ENCODE assay signal across 1 cellular context in genomic region chr13:113539176-113539575, GRCh38.
TF ChIP-seq lines count a peak whose summit lies in the region.

No MANE protein-coding gene starts in this region.

TF ChIP-seq in SK-N-SH, 30 proteins besides CTCF, POLR2A, EP300 and RAD21 (continued from another document):
- TF ChIP-seq TEAD4 (IDR thresholded peaks at IDR 0.05; ENCODE audit: borderline replicate concordance, insufficient read depth) (no peak), YY1 (IDR thresholded peaks at IDR 0.05; ENCODE audit: low read depth) (no peak), USF1 (IDR thresholded peaks at IDR 0.05; ENCODE audit: borderline replicate concordance, low read depth) (no peak), FOXM1 (IDR thresholded peaks at IDR 0.05; ENCODE audit: low read depth) (no peak), RCOR1 (IDR thresholded peaks at IDR 0.05; ENCODE audit: low read length) (no peak), JUND (IDR thresholded peaks at IDR 0.05) (no peak), NFIC (IDR thresholded peaks at IDR 0.05; ENCODE audit: borderline replicate concordance) (no peak), RXRA (IDR thresholded peaks at IDR 0.05; ENCODE audit: borderline replicate concordance, low read depth) (no peak), TCF12 (IDR thresholded peaks at IDR 0.05) (no peak), GABPA (IDR thresholded peaks at IDR 0.05; ENCODE audit: low read depth) (no peak)
